ENCODE assay signal across 8 cellular contexts in the genomic region with DNA sequence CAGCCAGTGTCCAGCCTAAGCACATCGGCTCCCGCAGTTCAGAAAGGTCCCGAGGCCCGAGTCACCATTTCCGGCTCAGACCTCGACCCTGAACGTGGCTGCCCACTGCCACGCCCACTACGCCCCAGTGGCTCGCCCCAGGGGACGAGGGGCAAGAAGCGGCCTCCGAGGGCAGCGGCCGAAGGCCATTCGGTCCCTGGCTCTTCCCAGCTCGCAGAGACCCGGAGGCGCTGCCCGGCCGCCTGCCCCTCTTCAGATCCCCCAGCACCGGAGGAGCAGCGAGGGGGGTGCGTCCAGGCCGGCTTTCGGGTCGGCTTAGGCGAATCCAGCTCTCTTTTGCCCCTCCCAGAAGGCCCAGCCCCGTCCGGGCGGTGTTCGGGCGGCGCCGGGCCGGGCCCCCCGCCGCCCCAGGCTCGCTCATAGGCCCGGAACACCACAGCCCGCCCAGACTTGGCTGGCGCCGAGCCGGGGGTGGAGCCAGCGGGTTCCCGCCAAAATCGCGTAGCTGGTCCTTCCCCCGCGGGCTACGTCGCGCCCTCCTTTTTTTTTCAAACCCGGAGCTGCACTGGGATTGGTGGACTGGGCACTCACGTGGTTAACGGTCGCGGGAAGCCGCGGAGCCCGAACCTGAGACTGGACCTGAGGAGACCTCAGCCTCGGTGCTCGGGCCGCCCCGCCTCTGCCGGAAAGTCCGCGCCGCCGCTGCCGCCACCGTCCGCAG. TPM values are rescaled to one million over a fixed set of nuclear protein-coding genes. Genes with fewer than 3 reads are reported as not detected.
DNase-seq lines count a peak whose midpoint lies in the region; ATAC-seq and TF ChIP-seq lines count a peak whose summit lies in the region.

TSS of gene WEE1 (plus strand) at position 617 of the 721 bp plus-strand sequence. CDS start 264 bp downstream, outside the sequence.

- peak within 1 kb of the TSS; percentile 82 for H3K27ac Mint-ChIP-seq in activated CD4-positive, alpha-beta T cell treated with anti-CD3 and anti-CD28 coated beads for 36 hours

- H3K27me3 Mint-ChIP-seq in activated CD4-positive, alpha-beta T cell treated with anti-CD3 and anti-CD28 coated beads for 36 hours = peaks cover 3% of the 10 kb centered on the region

- DNase-seq in BJ (ENCODE audit: low read depth) (peak; percentile 90), GM19240 (ENCODE audit: insufficient read length, low spot score) (peak; percentile 82), NCI-H524 (lab: John Stamatoyannopoulos, UW) (peak; percentile 96 to 99), choroid plexus epithelial cell (ENCODE audit: low read depth) (peak; percentile 99), kidney glomerular epithelial cell (lab: John Stamatoyannopoulos, UW) (peak; percentile 99)
- peak; percentile 99 for DNase-seq in activated CD4-positive, alpha-beta T cell treated with anti-CD3 and anti-CD28 coated beads for 36 hours
- peak; percentile 96 to 97 for DNase-seq in stimulated activated CD4-positive, alpha-beta T cell treated with anti-CD3 and anti-CD28 coated beads, Interleukin-15, amount 100 ng/mL, for 48 hours (ENCODE audit: low read depth in 2 of 2)

- CTCF ChIA-PET in BJ (lab: Yijun Ruan, JAX) = interaction anchor here (0.6 to 1.7 kb wide), 4 partner anchors 10 to 177 kb away, joined by 3 to 6 read pairs (median 4); no protein-coding TSS in a partner anchor
- CTCF ChIA-PET in activated CD4-positive, alpha-beta T cell treated with anti-CD3 and anti-CD28 coated beads for 36 hours (lab: Charles Lee) = interaction anchor here (0.9 to 1.8 kb wide), 7 partner anchors 38 to 731 kb away, joined by 3 to 8 read pairs (median 4); no protein-coding TSS in a partner anchor

- ATAC-seq in HG03457 (IDR thresholded peaks at IDR 0.05; ENCODE audit: unreplicated experiment) = peak; percentile 77
- peak; percentile 94 for ATAC-seq in activated CD4-positive, alpha-beta T cell treated with anti-CD3 and anti-CD28 coated beads for 36 hours

- POLR2A ChIA-PET in BJ (lab: Charles Lee) = interaction anchor here (0.7 kb wide), 1 partner anchor 8 kb away, joined by 4 read pairs; no protein-coding TSS in a partner anchor
- POLR2A ChIA-PET in activated CD4-positive, alpha-beta T cell treated with anti-CD3 and anti-CD28 coated beads for 36 hours (lab: Charles Lee) = interaction anchor here (0.6 to 1.8 kb wide), 10 partner anchors 9 to 821 kb away, joined by 3 to 21 read pairs (median 4); partner anchors contain the start of genes IPO7 and ZNF143

- TF ChIP-seq CTCF in BJ (IDR thresholded peaks at IDR 0.05; ENCODE audit: insufficient read depth, low read depth, low read length) = no peak
- no peak for TF ChIP-seq CTCF in choroid plexus epithelial cell (conservative IDR thresholded peaks at IDR 0.05; ENCODE audit: low read depth, low read length)

- no peaks in the 10 kb centered on the region for H3K27me3 ChIP-seq in BJ (ENCODE audit: control insufficient read depth, insufficient read depth, low read length)

- H3K4me3 ChIP-seq in BJ (ENCODE audit: low read depth, low read length) (peak within 1 kb of the TSS; percentile 96), choroid plexus epithelial cell (ENCODE audit: low read depth, low read length) (peak within 1 kb of the TSS; percentile 84)

- peak within 1 kb of the TSS; percentile 94 for H3K4me3 Mint-ChIP-seq in activated CD4-positive, alpha-beta T cell treated with anti-CD3 and anti-CD28 coated beads for 36 hours

- H3K36me3 ChIP-seq in BJ (ENCODE audit: control insufficient read depth, insufficient read depth, low read length) = no peaks in the 10 kb centered on the region

- no peaks in the 10 kb centered on the region for H3K9me3 Mint-ChIP-seq in activated CD4-positive, alpha-beta T cell treated with anti-CD3 and anti-CD28 coated beads for 36 hours (ENCODE audit: low read depth)

- H3K36me3 Mint-ChIP-seq in activated CD4-positive, alpha-beta T cell treated with anti-CD3 and anti-CD28 coated beads for 36 hours (ENCODE audit: low read depth) = peaks cover 37% of the 10 kb centered on the region

- intact Hi-C loops in activated CD4-positive, alpha-beta T cell treated with anti-CD3 and anti-CD28 coated beads for 36 hours (cut with DNase I, micrococcal nuclease) = loop anchor here (1.0 to 5.0 kb wide), 17 partner anchors 28 to 891 kb away; partner anchors contain the start of genes AKIP1 (in 1 of the 2), DENND5A (in 1 of the 2), IPO7 (in 1 of the 2) and RPL27A (in 1 of the 2)

- peaks cover 33% of the 10 kb centered on the region for H3K4me1 Mint-ChIP-seq in activated CD4-positive, alpha-beta T cell treated with anti-CD3 and anti-CD28 coated beads for 36 hours

RNA-seq across cellular contexts. Expression of gene WEE1, which starts in this region (rescaled TPM):
- 31.7 and 60.1 TPM in 2 replicates for polyA plus RNA-seq in BJ (2011; rRNA removed)
- polyA minus RNA-seq in BJ (2011; rRNA and poly(A)+ RNA removed) = 14.5 and 19.6 TPM in 2 replicates
- 10 to 100 TPM; 44.8 to 46.5 TPM for total RNA-seq in activated CD4-positive, alpha-beta T cell treated with anti-CD3 and anti-CD28 coated beads for 36 hours

Comparison
In these comparisons a context has a peak if more than half of its experiments do, and no peak if none do; other contexts are left out.
1. Peak in every context shown above with its lines: DNase-seq, ATAC-seq and H3K4me3 ChIP-seq.